In genomic region chr5:78754655-78755054, GRCh38 we compare ENCODE assay signal across 29 cellular contexts.
"Had no signal": no experiment of that assay in that cellular context is flagged by ENCODE, and none has a peak within 500 bp of the region (broad histone marks: within the 10 kb centered on the region; RNA-seq: fewer than 3 reads in every experiment).

No MANE protein-coding gene starts in this region.

- H3K27ac Mint-ChIP-seq: activated CD4-positive, alpha-beta memory T cell treated with anti-CD3 and anti-CD28 coated beads, Interleukin-2, amount 10 ng/mL, durations not matched to agents 7 days and 5 days; activated CD8-positive, alpha-beta memory T cell treated with anti-CD3 and anti-CD28 coated beads, Interleukin-2, amount 10 ng/mL, durations not matched to agents 7 days and 5 days; activated naive CD8-positive, alpha-beta T cell treated with anti-CD3 and anti-CD28 coated beads for 36 hours had no signal

- DNase-seq: activated CD4-positive, alpha-beta memory T cell treated with anti-CD3 and anti-CD28 coated beads, Interleukin-2, amount 10 ng/mL, durations not matched to agents 7 days and 5 days; activated CD4-positive, alpha-beta T cell treated with anti-CD3 and anti-CD28 coated beads for 1 hour; activated CD4-positive, alpha-beta T cell treated with anti-CD3 and anti-CD28 coated beads for 48 hours; activated CD4-positive, CD25-positive, alpha-beta regulatory T cell; activated CD8-positive, alpha-beta memory T cell treated with anti-CD3 and anti-CD28 coated beads for 24 hours; activated CD8-positive, alpha-beta memory T cell treated with anti-CD3 and anti-CD28 coated beads, Interleukin-2, amount 10 ng/mL, durations not matched to agents 7 days and 5 days; activated CD8-positive, alpha-beta memory T cell treated with anti-CD3 and anti-CD28 coated beads, Interleukin-2, amount 50 U/mL, for 48 hours; activated effector memory CD4-positive, alpha-beta T cell treated with Interleukin-2 at 50 U/mL for 16 hours; activated naive CD4-positive, alpha-beta T cell; activated naive CD4-positive, alpha-beta T cell treated with anti-CD3 and anti-CD28 coated beads, Interleukin-2, amount 50 U/mL, for 16 hours; activated naive CD8-positive, alpha-beta T cell treated with anti-CD3 and anti-CD28 coated beads for 36 hours; activated T-cell treated with anti-CD3 and anti-CD28 coated beads, Interleukin-2, amount 50 U/mL, for 48 hours; amniotic stem cell; aorta; brain microvascular endothelial cell; central memory CD4-positive, alpha-beta T cell; Karpas-422; NCI-H1105; NCI-H1417 treated with DMSO at 0.1 percent for 48 hours; NCI-H187 treated with DMSO at 0.1 percent for 48 hours; NCI-H2081; NCI-H345; NCI-H510A; NCI-H526; NCI-H748 treated with DMSO at 0.1 percent for 48 hours; NK-92 treated with Interleukin-12 subunit alpha and Interleukin-12 subunit beta, amount 100 ng/mL, for 24 hours; Right ventricle myocardium superior; T1000; WERI-Rb-1 had no signal

- H3K4me3 Mint-ChIP-seq: activated CD4-positive, alpha-beta memory T cell treated with anti-CD3 and anti-CD28 coated beads, Interleukin-2, amount 10 ng/mL, durations not matched to agents 7 days and 5 days; activated CD8-positive, alpha-beta memory T cell treated with anti-CD3 and anti-CD28 coated beads, Interleukin-2, amount 10 ng/mL, durations not matched to agents 7 days and 5 days; activated naive CD8-positive, alpha-beta T cell treated with anti-CD3 and anti-CD28 coated beads for 36 hours had no signal

- H3K9me3 Mint-ChIP-seq: activated CD4-positive, alpha-beta memory T cell treated with anti-CD3 and anti-CD28 coated beads, Interleukin-2, amount 10 ng/mL, durations not matched to agents 7 days and 5 days; activated naive CD8-positive, alpha-beta T cell treated with anti-CD3 and anti-CD28 coated beads for 36 hours had no signal

- H3K36me3 ChIP-seq: brain microvascular endothelial cell, WERI-Rb-1 had no signal

- H3K27me3 ChIP-seq: brain microvascular endothelial cell had no signal

- H3K36me3 Mint-ChIP-seq: activated CD8-positive, alpha-beta memory T cell treated with anti-CD3 and anti-CD28 coated beads, Interleukin-2, amount 10 ng/mL, durations not matched to agents 7 days and 5 days; activated naive CD8-positive, alpha-beta T cell treated with anti-CD3 and anti-CD28 coated beads for 36 hours had no signal

- H3K27ac ChIP-seq: brain microvascular endothelial cell, WERI-Rb-1 had no signal
